ENCODE assay signal across 27 cellular contexts in the genomic region with DNA sequence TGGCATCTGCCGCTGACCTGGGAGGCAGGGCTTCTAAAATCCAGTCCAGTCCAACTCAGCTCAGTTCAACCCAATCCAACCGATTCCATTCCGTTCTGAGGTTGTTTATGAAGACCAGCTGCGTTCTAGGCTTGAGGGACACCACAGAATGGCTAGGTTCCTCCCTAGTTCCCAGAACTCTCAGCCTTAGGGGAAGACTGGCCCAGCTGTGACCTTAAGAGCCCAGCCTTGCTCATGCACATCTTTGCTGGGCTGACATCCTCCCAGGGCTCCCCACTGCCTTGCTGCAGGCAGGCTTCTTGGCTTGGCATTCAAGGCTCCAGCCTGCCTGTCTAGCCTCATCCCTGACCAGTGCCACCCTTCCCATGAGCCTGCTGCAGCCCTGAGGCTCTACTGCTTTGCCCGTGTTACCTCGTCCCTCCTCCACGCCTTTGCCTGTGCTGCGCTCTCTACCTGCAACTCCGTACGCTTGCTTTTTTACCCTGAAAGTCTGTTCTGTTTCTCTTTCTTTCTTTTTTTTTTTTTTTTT. TPM values are rescaled to one million over a fixed set of nuclear protein-coding genes. Genes with fewer than 3 reads are reported as not detected.
A peak's percentile ranks its signal among the peaks of the same experiment; 100 is the strongest.
DNase-seq lines count a peak whose midpoint lies in the region; ATAC-seq, FAIRE-seq and TF ChIP-seq lines count a peak whose summit lies in the region.
"Had no signal": no experiment of that assay in that cellular context is flagged by ENCODE, and none has a peak within 500 bp of the region (broad histone marks: within the 10 kb centered on the region; RNA-seq: fewer than 3 reads in every experiment).

No MANE protein-coding gene starts in this region.

- H3K4me3 Mint-ChIP-seq in activated B cell treated with CpG ODN at 0.5 μM for 24 hours: no peak overlapping the region
- H3K4me3 Mint-ChIP-seq: activated naive CD4-positive, alpha-beta T cell treated with anti-CD3 and anti-CD28 coated beads, Interleukin-2, amount 10 ng/mL, durations not matched to agents 7 days and 5 days; activated T-cell treated with anti-CD3 and anti-CD28 coated beads, Interleukin-2, amount 50 U/mL, for 4 hours; CD14-positive monocyte; IgD-negative memory B cell had no signal

- H3K36me3 ChIP-seq in mucosa of descending colon (ENCODE audit: low read depth) (no peaks in the 10 kb centered on the region), kidney (ENCODE audit: control insufficient read depth in 1 of 2, insufficient read depth in 2 of 2, low read length in 2 of 2) (no peaks in the 10 kb centered on the region), prostate gland (no peaks in the 10 kb centered on the region)
- H3K36me3 ChIP-seq: ascending aorta, upper lobe of left lung had no signal

- intact Hi-C loops in activated B cell treated with CpG ODN at 0.5 μM for 24 hours (cut with micrococcal nuclease) (no loop called here), mucosa of descending colon (cut with DNase I, micrococcal nuclease) (no loop called here), kidney (cut with DNase I) (no loop called here), prostate gland (cut with DNase I) (no loop called here)

- no peaks in the 10 kb centered on the region for H3K27me3 Mint-ChIP-seq in activated B cell treated with CpG ODN at 0.5 μM for 24 hours
- H3K27me3 Mint-ChIP-seq: IgD-negative memory B cell had no signal

- no peak overlapping the region for H3K9ac ChIP-seq in kidney (ENCODE audit: low read length in 2 of 2)
- H3K9ac ChIP-seq: SK-N-SH had no signal

- no peaks in the 10 kb centered on the region for H3K9me3 ChIP-seq in mucosa of descending colon
- H3K9me3 ChIP-seq in kidney (ENCODE audit: control insufficient read depth in 1 of 2, low read length in 2 of 2): no peaks in the 10 kb centered on the region
- H3K9me3 ChIP-seq in prostate gland: no peaks in the 10 kb centered on the region
- H3K9me3 ChIP-seq: ascending aorta, SK-N-SH, upper lobe of left lung had no signal

- H3K4me3 ChIP-seq in mucosa of descending colon (no peak overlapping the region), kidney (ENCODE audit: low read length in 2 of 2) (peak overlapping the region in 1 of 2 donors; percentile 15), prostate gland (no peak overlapping the region)
- H3K4me3 ChIP-seq: ascending aorta, upper lobe of left lung had no signal

- in situ Hi-C loops in KBM-7 (cut with MboI; ENCODE audit: low pct_unique_long_range_greater_than_20kb, low sequenced_read_pairs): no loop called here

- no peak overlapping the region for H3K27ac ChIP-seq in kidney (ENCODE audit: low read depth in 2 of 2, low read length in 2 of 2)
- no peak overlapping the region for H3K27ac ChIP-seq in prostate gland
- H3K27ac ChIP-seq: ascending aorta, foreskin keratinocyte, upper lobe of left lung had no signal

- WGBS in prostate gland: 90% methylated on average over 10 of the region's 10 CpGs

- DNase-seq in CD1c-positive myeloid dendritic cell (ENCODE audit: extremely low spot score) (peak; percentile 65), KBM-7 (peak; percentile 74), activated B cell treated with CpG ODN at 0.5 μM for 24 hours (no peak), mucosa of descending colon (peak in 1 of 3 donors; percentile 15), kidney (no peak), prostate gland (ENCODE audit: low spot score) (no peak)
- DNase-seq: activated CD4-positive, CD25-positive, alpha-beta regulatory T cell treated with anti-CD3 and anti-CD28 coated beads, Interleukin-2, amount 50 U/mL, for 72 hours; activated naive CD4-positive, alpha-beta T cell treated with anti-CD3 and anti-CD28 coated beads, Interleukin-2, amount 10 ng/mL, durations not matched to agents 7 days and 5 days; activated T-cell treated with anti-CD3 and anti-CD28 coated beads, Interleukin-2, amount 50 U/mL, for 4 hours; DMS153; foreskin keratinocyte; HCEC 1CT; hypothalamus; MM.1S; NCI-H1694; NCI-H2171; NCI-H524; nucleus accumbens; RPMI8226; SK-N-SH; upper lobe of left lung had no signal

- no peak for FAIRE-seq in kidney (lab: Jason Lieb, UNC)

- H3K4me1 ChIP-seq in mucosa of descending colon (ENCODE audit: low read depth) (no peaks in the 10 kb centered on the region), kidney (ENCODE audit: control insufficient read depth in 1 of 2, insufficient read depth in 1 of 2, low read depth in 1 of 2, low read length in 2 of 2) (peaks cover 0 to 7% of the 10 kb centered on the region in 2 donors), prostate gland (replicated peaks) (peaks cover 3% of the 10 kb centered on the region)
- H3K4me1 ChIP-seq: ascending aorta, foreskin keratinocyte, upper lobe of left lung had no signal

- peaks cover 46% of the 10 kb centered on the region for H3K4me1 Mint-ChIP-seq in activated B cell treated with CpG ODN at 0.5 μM for 24 hours

- no peak for TF ChIP-seq POLR2A in prostate gland (IDR thresholded peaks at IDR 0.05)

- no peak for TF ChIP-seq CTCF in activated B cell treated with CpG ODN at 0.5 μM for 24 hours (IDR thresholded peaks at IDR 0.05)
- no peak for TF ChIP-seq CTCF in mucosa of descending colon (IDR thresholded peaks at IDR 0.05)
- TF ChIP-seq CTCF in kidney (IDR thresholded peaks at IDR 0.05; ENCODE audit: borderline replicate concordance, extremely low read depth, insufficient read depth): no peak
- no peak for TF ChIP-seq CTCF in prostate gland (IDR thresholded peaks at IDR 0.05)

- no peaks in the 10 kb centered on the region for H3K27me3 ChIP-seq in prostate gland (replicated peaks; ENCODE audit: insufficient read depth)
- H3K27me3 ChIP-seq: ascending aorta, foreskin keratinocyte, upper lobe of left lung had no signal

- H3K9me3 Mint-ChIP-seq in activated B cell treated with CpG ODN at 0.5 μM for 24 hours: no peaks in the 10 kb centered on the region
- H3K9me3 Mint-ChIP-seq: activated naive CD4-positive, alpha-beta T cell treated with anti-CD3 and anti-CD28 coated beads, Interleukin-2, amount 10 ng/mL, durations not matched to agents 7 days and 5 days; activated T-cell treated with anti-CD3 and anti-CD28 coated beads, Interleukin-2, amount 50 U/mL, for 4 hours; CD14-positive monocyte; IgD-negative memory B cell had no signal

- ATAC-seq in activated B cell treated with CpG ODN at 0.5 μM for 24 hours (ENCODE audit: low read depth): no peak
- peak; percentile 7 for ATAC-seq in mucosa of descending colon
- no peak for ATAC-seq in GM21360 (IDR thresholded peaks at IDR 0.05; ENCODE audit: unreplicated experiment)
- ATAC-seq: activated T-cell treated with anti-CD3 and anti-CD28 coated beads, Interleukin-2, amount 50 U/mL, for 4 hours; foreskin keratinocyte had no signal

- no peaks in the 10 kb centered on the region for H3K36me3 Mint-ChIP-seq in activated B cell treated with CpG ODN at 0.5 μM for 24 hours (ENCODE audit: low read depth)
- H3K36me3 Mint-ChIP-seq: activated naive CD4-positive, alpha-beta T cell treated with anti-CD3 and anti-CD28 coated beads, Interleukin-2, amount 10 ng/mL, durations not matched to agents 7 days and 5 days; CD14-positive monocyte had no signal

- CTCF ChIA-PET in activated B cell treated with CpG ODN at 0.5 μM for 24 hours (lab: Charles Lee): no interaction called here

- peak overlapping the region; percentile 63 for H3K27ac Mint-ChIP-seq in activated B cell treated with CpG ODN at 0.5 μM for 24 hours
- H3K27ac Mint-ChIP-seq: activated naive CD4-positive, alpha-beta T cell treated with anti-CD3 and anti-CD28 coated beads, Interleukin-2, amount 10 ng/mL, durations not matched to agents 7 days and 5 days had no signal

- POLR2A ChIA-PET in activated B cell treated with CpG ODN at 0.5 μM for 24 hours (lab: Charles Lee): interaction anchor here (0.7 to 15.6 kb wide), 3 partner anchors 37 to 65 kb away, joined by 3 to 444 read pairs (median 34); a partner anchor contains a TSS

RNA-seq across cellular contexts. Expression of a gene that starts 7.9 kb away (rescaled TPM):
- total RNA-seq in activated B cell treated with CpG ODN at 0.5 μM for 24 hours: 3.8 and 5.0 TPM in 2 replicates
- total RNA-seq in mucosa of descending colon: not detected
- total RNA-seq in kidney: 5.4 TPM
- 277 TPM for polyA plus RNA-seq in kidney (ENCODE audit: insufficient read depth, low read depth, low replicate concordance)
- under 1 TPM in 1 of 2 donors, not detected in 1; 0.23 TPM for total RNA-seq in prostate gland
- total RNA-seq: activated T-cell treated with anti-CD3 and anti-CD28 coated beads, Interleukin-2, amount 50 U/mL, for 4 hours; ascending aorta; foreskin keratinocyte; subcutaneous adipose tissue had no signal
- polyA plus RNA-seq: AG04450, CD14-positive monocyte, foreskin keratinocyte, SK-N-SH had no signal

RNA-seq across cellular contexts. Expression of a gene that starts 59.0 kb away (rescaled TPM):
- 766 and 820 TPM in 2 replicates for total RNA-seq in activated B cell treated with CpG ODN at 0.5 μM for 24 hours
- total RNA-seq in mucosa of descending colon: 100 to 1,000 TPM; 130 to 165 (median 159) TPM
- total RNA-seq in kidney: 209 TPM
- 234 TPM for polyA plus RNA-seq in kidney (ENCODE audit: insufficient read depth, low read depth, low replicate concordance)
- 100 to 1,000 TPM; 365 to 952 TPM for total RNA-seq in prostate gland

Comparison
In these comparisons a context has a peak if more than half of its experiments do, and no peak if none do; other contexts are left out.
1. DNase-seq: peak in CD1c-positive myeloid dendritic cell (single experiment) and KBM-7 (single experiment); none in activated B cell treated with CpG ODN at 0.5 μM for 24 hours (single experiment), kidney (single experiment) and prostate gland (single experiment).